8 cellular contexts compared by ENCODE assay signal in genomic region chr13:27131202-27131623, GRCh38. TPM values are rescaled to one million over a fixed set of nuclear protein-coding genes. Genes with fewer than 3 reads are reported as not detected.
DNase-seq lines count a peak whose midpoint lies in the region; ATAC-seq, FAIRE-seq and TF ChIP-seq lines count a peak whose summit lies in the region.

No MANE protein-coding gene starts in this region.

- no peaks in the 10 kb centered on the region for H3K27me3 Mint-ChIP-seq in chondrocyte (ENCODE audit: low read depth)

- peak overlapping the region; percentile 16 to 59 for H3K27ac ChIP-seq in small intestine (ENCODE audit: low read depth in 1 of 2, low read length in 1 of 2)

- peaks cover 1 to 30% of the 10 kb centered on the region in 2 donors for H3K4me1 ChIP-seq in small intestine (ENCODE audit: control insufficient read depth in 2 of 2, insufficient read depth in 1 of 2, low read depth in 1 of 2, low read length in 1 of 2)

- peak; percentile 73 for ATAC-seq in HG03103 (IDR thresholded peaks at IDR 0.05; ENCODE audit: low read depth, unreplicated experiment)

- peaks cover 6% of the 10 kb centered on the region for H3K9me3 Mint-ChIP-seq in chondrocyte (ENCODE audit: low read depth)

- WGBS in small intestine, 3 donors: 31 to 48% (median 33%) methylated on average over 4 of the region's 4 CpGs

- H3K4me3 Mint-ChIP-seq in chondrocyte (ENCODE audit: unreplicated experiment): no peak overlapping the region

- FAIRE-seq in small intestine (lab: Jason Lieb, UNC): no peak

- no peaks in the 10 kb centered on the region for H3K36me3 Mint-ChIP-seq in chondrocyte (ENCODE audit: low read depth)

- no peak overlapping the region for H3K4me3 ChIP-seq in small intestine (ENCODE audit: low read depth in 1 of 2, low read length in 2 of 2)

- TF ChIP-seq CTCF in chondrocyte (IDR thresholded peaks at IDR 0.05): no peak

- DNase-seq in GM19240 (ENCODE audit: insufficient read length, low spot score) (peak; percentile 51), chondrocyte (ENCODE audit: low spot score) (no peak), small intestine (peak; percentile 70), NCI-H2029 treated with DMSO at 0.1 percent for 48 hours (lab: John Stamatoyannopoulos, UW) (no peak), AML-193 (lab: John Stamatoyannopoulos, UW) (no peak), islet precursor cell (no peak)
- DNase-seq in activated CD4-positive, CD25-positive, alpha-beta regulatory T cell (lab: John Stamatoyannopoulos, UW): peak; percentile 30 to 37 (median 36)

- no peaks in the 10 kb centered on the region for H3K36me3 ChIP-seq in small intestine (ENCODE audit: control insufficient read depth in 2 of 2, insufficient read depth in 2 of 2, low read length in 2 of 2)

- no peaks in the 10 kb centered on the region for H3K27me3 ChIP-seq in small intestine (ENCODE audit: control insufficient read depth in 2 of 2, insufficient read depth in 2 of 2, low read length in 2 of 2)

- peaks cover 90% of the 10 kb centered on the region for H3K4me1 Mint-ChIP-seq in chondrocyte (ENCODE audit: low read depth)

- no peaks in the 10 kb centered on the region for H3K9me3 ChIP-seq in small intestine (ENCODE audit: control insufficient read depth, low read depth)

- peak overlapping the region; percentile 56 for H3K27ac Mint-ChIP-seq in chondrocyte (ENCODE audit: unreplicated experiment)

RNA-seq across cellular contexts. Expression of gene USP12, which starts 40.4 kb away (rescaled TPM):
- total RNA-seq in chondrocyte: 23.2 to 34.9 TPM (median 26.4 TPM) in 3 replicates
- polyA plus RNA-seq in small intestine: 10 to 100 TPM; 12.3 to 22.1 (median 19.2) TPM

Comparison
In these comparisons a context has a peak if more than half of its experiments do, and no peak if none do; other contexts are left out.
1. DNase-seq: peak in GM19240 (single experiment), activated CD4-positive, CD25-positive, alpha-beta regulatory T cell (4 of 4) and small intestine (single experiment); none in chondrocyte (single experiment), NCI-H2029 treated with DMSO at 0.1 percent for 48 hours (single experiment), AML-193 (0 of 2) and islet precursor cell (single experiment).